Comparison of ENCODE assay signal across 9 cellular contexts in the genomic region with DNA sequence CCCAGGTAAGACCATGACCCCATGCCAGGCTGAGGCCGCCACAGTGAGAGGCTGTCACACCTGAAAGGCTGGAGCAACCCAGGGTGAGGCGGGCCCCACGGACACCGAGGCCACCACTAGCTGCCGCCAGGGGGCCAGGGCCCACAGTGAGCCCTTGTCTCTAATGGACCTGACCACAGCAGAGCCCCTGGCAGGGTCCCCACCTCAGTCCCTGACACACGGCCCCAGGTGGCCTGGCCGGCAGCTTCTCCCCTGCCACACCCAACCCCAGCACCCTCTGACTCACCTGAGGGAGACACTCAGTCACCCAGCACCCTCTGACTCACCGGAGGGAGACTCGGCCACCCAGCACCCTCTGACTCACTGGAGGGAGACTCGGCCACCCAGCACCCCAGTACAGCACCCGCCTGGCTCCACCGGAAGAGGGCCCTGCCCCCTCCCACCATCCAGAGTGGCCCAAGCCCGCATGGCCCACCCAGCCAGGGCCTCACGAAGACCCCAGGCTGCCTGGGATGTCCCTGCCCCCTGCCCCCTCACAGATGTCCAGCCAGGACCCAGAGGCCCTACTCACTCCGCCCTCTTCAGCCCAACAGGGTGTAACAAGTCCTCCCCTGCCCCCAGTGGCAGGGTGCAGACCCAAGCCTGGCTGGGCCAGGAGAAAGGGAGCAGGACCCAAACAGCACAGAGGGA. TPM values are rescaled to one million over a fixed set of nuclear protein-coding genes. Genes with fewer than 3 reads are reported as not detected.
DNase-seq lines count a peak whose midpoint lies in the region; ATAC-seq and TF ChIP-seq lines count a peak whose summit lies in the region.
"Had no signal": no experiment of that assay in that cellular context is flagged by ENCODE, and none has a peak within 500 bp of the region (broad histone marks: within the 10 kb centered on the region; RNA-seq: fewer than 3 reads in every experiment).

No MANE protein-coding gene starts in this region.

- no peak overlapping the region for H3K4me3 ChIP-seq in GM23338
- no peak overlapping the region for H3K4me3 ChIP-seq in naive thymus-derived CD4-positive, alpha-beta T cell (ENCODE audit: low read length)
- H3K4me3 ChIP-seq: pancreas had no signal

- peaks cover 9% of the 10 kb centered on the region for H3K27me3 Mint-ChIP-seq in GM23338 (ENCODE audit: insufficient read depth, low read depth, poor library complexity)
- H3K27me3 Mint-ChIP-seq in naive thymus-derived CD4-positive, alpha-beta T cell = no peaks in the 10 kb centered on the region

- in situ Hi-C loops in G401 (cut with HindIII; ENCODE audit: low sequenced_read_pairs) = no loop called here

- H3K36me3 Mint-ChIP-seq in GM23338 (ENCODE audit: low read depth) = peaks cover 18% of the 10 kb centered on the region
- peaks cover 0 to 11% (median 4%) of the 10 kb centered on the region in 5 donors for H3K36me3 Mint-ChIP-seq in naive thymus-derived CD4-positive, alpha-beta T cell

- DNase-seq in GM23338 (ENCODE audit: low spot score) (no peak), RWPE1 (ENCODE audit: low spot score) (peak; percentile 93), epithelial cell of prostate (ENCODE audit: low read depth, low spot score) (peak; percentile 78), G401 (ENCODE audit: low spot score) (no peak), midbrain (lab: John Stamatoyannopoulos, UW) (no peak)
- DNase-seq in stimulated activated CD4-positive, alpha-beta T cell treated with anti-CD3 and anti-CD28 coated beads, Interleukin-12 subunit alpha, Interleukin-12 subunit beta, amount 100 ng/mL, for 48 hours (ENCODE audit: low read depth in 2 of 3, low spot score in 1 of 3) = peak in 2 of 3 donors; percentile 37 to 55
- no peak for DNase-seq in naive thymus-derived CD4-positive, alpha-beta T cell

- POLR2A ChIA-PET in RWPE1 (lab: Yijun Ruan, JAX; ENCODE audit: low non-redundant PET) = interaction anchor here (0.9 kb wide), 1 partner anchor 35 kb away, joined by 6 read pairs; no protein-coding TSS in a partner anchor
- POLR2A ChIA-PET in naive thymus-derived CD4-positive, alpha-beta T cell (lab: Charles Lee) = no interaction called here

- no peaks in the 10 kb centered on the region; the same call in 2 of the 3 replicates for H3K9me3 Mint-ChIP-seq in GM23338
- peaks cover 0 to 4% (median 0%) of the 10 kb centered on the region in 11 donors for H3K9me3 Mint-ChIP-seq in naive thymus-derived CD4-positive, alpha-beta T cell

- H3K4me1 ChIP-seq in GM23338 (ENCODE audit: insufficient read depth) = peaks cover 7% of the 10 kb centered on the region; the same call in 1 of the 2 replicates
- H3K4me1 ChIP-seq in naive thymus-derived CD4-positive, alpha-beta T cell (ENCODE audit: control insufficient read depth in 2 of 2, insufficient read depth in 2 of 2, low read length in 2 of 2) = peaks cover 0 to 9% of the 10 kb centered on the region in 2 donors

- H3K9me2 ChIP-seq in GM23338 (ENCODE audit: insufficient read depth) = no peaks in the 10 kb centered on the region

- CTCF ChIA-PET in RWPE1 (lab: Yijun Ruan, JAX) = interaction anchor here (0.5 to 1.5 kb wide), 6 partner anchors 11 to 1103 kb away, joined by 3 to 6 read pairs (median 5); no protein-coding TSS in a partner anchor
- CTCF ChIA-PET in naive thymus-derived CD4-positive, alpha-beta T cell (lab: Charles Lee) = no interaction called here

- no peak overlapping the region for H3K4me2 ChIP-seq in GM23338

- peaks cover 3% of the 10 kb centered on the region for H4K20me1 ChIP-seq in GM23338 (replicated peaks; ENCODE audit: insufficient read depth)

- TF ChIP-seq CTCF in GM23338 (conservative IDR thresholded peaks at IDR 0.05; ENCODE audit: low read depth in 2 of 2) (peak; percentile 40 to 59), RWPE1 (conservative IDR thresholded peaks at IDR 0.05; ENCODE audit: low read depth) (peak; percentile 71)

- H3K27ac ChIP-seq in GM23338 (ENCODE audit: low read depth) = no peak overlapping the region
- peak overlapping the region; percentile 98 for H3K27ac ChIP-seq in RWPE1
- H3K27ac ChIP-seq in epithelial cell of prostate = peak overlapping the region; percentile 98
- H3K27ac ChIP-seq in naive thymus-derived CD4-positive, alpha-beta T cell (ENCODE audit: low read depth, low read length) = no peak overlapping the region
- H3K27ac ChIP-seq: pancreas had no signal

- ATAC-seq in GM23338 = peak; percentile 31
- no peak for ATAC-seq in naive thymus-derived CD4-positive, alpha-beta T cell
- ATAC-seq in GM21717 (IDR thresholded peaks at IDR 0.05; ENCODE audit: unreplicated experiment) = no peak

- peaks cover 15% of the 10 kb centered on the region for H3F3A ChIP-seq in GM23338 (replicated peaks; ENCODE audit: low read depth)

- no peak overlapping the region for H2AFZ ChIP-seq in GM23338

- intact Hi-C loops in naive thymus-derived CD4-positive, alpha-beta T cell (cut with micrococcal nuclease) = no loop called here

- H3K36me3 ChIP-seq in GM23338 (ENCODE audit: insufficient read depth) = no peaks in the 10 kb centered on the region
- H3K36me3 ChIP-seq in naive thymus-derived CD4-positive, alpha-beta T cell (ENCODE audit: control insufficient read depth in 2 of 3, insufficient read depth in 3 of 3, low read length in 3 of 3) = peaks cover 0 to 13% (median 0%) of the 10 kb centered on the region in 3 experiments
- H3K36me3 ChIP-seq: pancreas had no signal

- no peaks in the 10 kb centered on the region for H3K9me3 ChIP-seq in naive thymus-derived CD4-positive, alpha-beta T cell (ENCODE audit: control insufficient read depth in 2 of 3, low read length in 3 of 3)
- H3K9me3 ChIP-seq: pancreas had no signal

- no peak overlapping the region for H3K27ac Mint-ChIP-seq in GM23338
- peak overlapping the region in 1 of 9 donors; percentile 25 for H3K27ac Mint-ChIP-seq in naive thymus-derived CD4-positive, alpha-beta T cell

- H3K4me3 Mint-ChIP-seq in GM23338 = no peak overlapping the region
- no peak overlapping the region for H3K4me3 Mint-ChIP-seq in naive thymus-derived CD4-positive, alpha-beta T cell

- H3K27me3 ChIP-seq in GM23338 (ENCODE audit: insufficient read depth) = no peaks in the 10 kb centered on the region
- H3K27me3 ChIP-seq in naive thymus-derived CD4-positive, alpha-beta T cell (ENCODE audit: control insufficient read depth in 2 of 2, insufficient read depth in 2 of 2, low read length in 2 of 2) = no peaks in the 10 kb centered on the region
- H3K27me3 ChIP-seq: pancreas had no signal

- H3K4me1 Mint-ChIP-seq in GM23338 = peaks cover 13% of the 10 kb centered on the region
- peaks cover 12 to 22% (median 13%) of the 10 kb centered on the region in 7 donors for H3K4me1 Mint-ChIP-seq in naive thymus-derived CD4-positive, alpha-beta T cell

- peaks cover 14% of the 10 kb centered on the region for H3K79me2 ChIP-seq in GM23338 (replicated peaks; ENCODE audit: insufficient read depth)

TF ChIP-seq in GM23338, 12 proteins besides CTCF, POLR2A, EP300 and RAD21 (continues in another document):
- no peak for TF ChIP-seq EZH2phosphoT487 (IDR thresholded peaks at IDR 0.05; ENCODE audit: unreplicated experiment)
- no peak for TF ChIP-seq STAT1 (IDR thresholded peaks at IDR 0.05; ENCODE audit: unreplicated experiment)

RNA-seq across cellular contexts. Expression of gene DVL1, which starts 4.4 kb away (rescaled TPM):
- 62.7 and 69.7 TPM in 2 replicates for total RNA-seq in GM23338 (2014; rRNA removed; shearing (Covaris generic))
- 13.5 and 15.4 TPM in 2 replicates for polyA plus RNA-seq in GM23338 (2016; fragmentation: Nextera tagmentation; extraction: Ambion mirVana)
- total RNA-seq in naive thymus-derived CD4-positive, alpha-beta T cell = 10 to 100 TPM; 40.2 to 54.9 (median 45.9) TPM
- 1 to 10 TPM in 1 of 2 donors, under 1 TPM in 1; 0.78 to 1.1 TPM for polyA plus RNA-seq in naive thymus-derived CD4-positive, alpha-beta T cell
- total RNA-seq in G401 (2014; rRNA removed; shearing (Covaris generic)) = 66.4 and 70.2 TPM in 2 replicates

RNA-seq across cellular contexts. Expression of gene MXRA8, which starts 13.5 kb away (rescaled TPM):
- 11.7 and 17.2 TPM in 2 replicates for total RNA-seq in GM23338 (2014; rRNA removed; shearing (Covaris generic))
- polyA plus RNA-seq in GM23338 (2016; fragmentation: Nextera tagmentation; extraction: Ambion mirVana) = 7.6 and 9.1 TPM in 2 replicates
- total RNA-seq in naive thymus-derived CD4-positive, alpha-beta T cell = 1 to 10 TPM in 3 of 5 experiments, under 1 TPM in 2; 0.39 to 2.2 (median 1.0) TPM
- polyA plus RNA-seq in naive thymus-derived CD4-positive, alpha-beta T cell = under 1 TPM; 0.41 to 0.66 TPM
- 23.0 and 26.7 TPM in 2 replicates for total RNA-seq in G401 (2014; rRNA removed; shearing (Covaris generic))

RNA-seq across cellular contexts. Expression of gene TAS1R3, which starts 13.7 kb away (rescaled TPM):
- total RNA-seq in GM23338 (2014; rRNA removed; shearing (Covaris generic)) = 0.14 TPM in 1 of 2 replicates, not detected in the other
- polyA plus RNA-seq in GM23338 (2016; fragmentation: Nextera tagmentation; extraction: Ambion mirVana) = 0.12 TPM in 1 of 2 replicates, not detected in the other
- total RNA-seq in naive thymus-derived CD4-positive, alpha-beta T cell = 1 to 10 TPM; 1.1 to 2.6 (median 1.8) TPM
- polyA plus RNA-seq in naive thymus-derived CD4-positive, alpha-beta T cell = under 1 TPM in 1 of 2 donors, not detected in 1; 0.32 TPM
- 0.14 TPM in 1 of 2 replicates, not detected in the other for total RNA-seq in G401 (2014; rRNA removed; shearing (Covaris generic))

RNA-seq across cellular contexts. Expression of gene CPTP, which starts 20.2 kb away (rescaled TPM):
- 12.9 and 13.5 TPM in 2 replicates for total RNA-seq in GM23338 (2014; rRNA removed; shearing (Covaris generic))
- polyA plus RNA-seq in GM23338 (2016; fragmentation: Nextera tagmentation; extraction: Ambion mirVana) = 8.1 and 8.2 TPM in 2 replicates
- total RNA-seq in naive thymus-derived CD4-positive, alpha-beta T cell = 10 to 100 TPM; 11.5 to 29.3 (median 19.1) TPM
- 10 to 100 TPM; 17.7 to 26.5 TPM for polyA plus RNA-seq in naive thymus-derived CD4-positive, alpha-beta T cell
- total RNA-seq in G401 (2014; rRNA removed; shearing (Covaris generic)) = 22.5 and 23.5 TPM in 2 replicates

RNA-seq across cellular contexts. Expression of gene INTS11, which starts 20.4 kb away (rescaled TPM):
- 140 and 161 TPM in 2 replicates for total RNA-seq in GM23338 (2014; rRNA removed; shearing (Covaris generic))
- 102 and 110 TPM in 2 replicates for polyA plus RNA-seq in GM23338 (2016; fragmentation: Nextera tagmentation; extraction: Ambion mirVana)
- total RNA-seq in naive thymus-derived CD4-positive, alpha-beta T cell = 100 to 1,000 TPM; 126 to 187 (median 161) TPM
- polyA plus RNA-seq in naive thymus-derived CD4-positive, alpha-beta T cell = 10 to 100 TPM; 62.8 to 74.0 TPM
- total RNA-seq in G401 (2014; rRNA removed; shearing (Covaris generic)) = 107 and 109 TPM in 2 replicates

Comparison
In these comparisons a context has a peak if more than half of its experiments do, and no peak if none do; other contexts are left out.
1. DNase-seq: peak in RWPE1 (single experiment), epithelial cell of prostate (single experiment) and stimulated activated CD4-positive, alpha-beta T cell treated with anti-CD3 and anti-CD28 coated beads, Interleukin-12 subunit alpha, Interleukin-12 subunit beta, amount 100 ng/mL, for 48 hours (2 of 3); none in GM23338 (single experiment), naive thymus-derived CD4-positive, alpha-beta T cell (0 of 9), G401 (single experiment) and midbrain (single experiment).
2. H3K27ac ChIP-seq: peak in RWPE1 (single experiment) and epithelial cell of prostate (single experiment); none in GM23338 (single experiment) and naive thymus-derived CD4-positive, alpha-beta T cell (single experiment).